ENCODE assay signal across 1 cellular context in genomic region chr12:89709157-89709993, GRCh38.
TF ChIP-seq lines count a peak whose summit lies in the region.

No MANE protein-coding gene starts in this region.

TF ChIP-seq in K562, 482 proteins besides CTCF, POLR2A, EP300 and RAD21 (continued from another document and continues in another):
- TF ChIP-seq NKRF (IDR thresholded peaks at IDR 0.05; ENCODE audit: borderline replicate concordance), result no peak
- no peak for TF ChIP-seq ZNF398 (CRISPR knock-in tag; IDR thresholded peaks at IDR 0.05)
- TF ChIP-seq SAFB2 (IDR thresholded peaks at IDR 0.05; ENCODE audit: borderline replicate concordance, low read depth, low read length, severe bottlenecking), result no peak
- no peak for TF ChIP-seq ZNF277 (CRISPR knock-in tag; IDR thresholded peaks at IDR 0.05; ENCODE audit: borderline replicate concordance)
- no peak for TF ChIP-seq ZNF174 (CRISPR knock-in tag; IDR thresholded peaks at IDR 0.05)
- no peak for TF ChIP-seq ATF4 (CRISPR knock-in tag; IDR thresholded peaks at IDR 0.05)
- no peak for TF ChIP-seq PREB (CRISPR knock-in tag; IDR thresholded peaks at IDR 0.05)
- no peak for TF ChIP-seq IRF9 (tag; IDR thresholded peaks at IDR 0.05)
- no peak for TF ChIP-seq NCOA2 (IDR thresholded peaks at IDR 0.05; ENCODE audit: partially characterized antibody in 2 of 2)
- no peak for TF ChIP-seq FOXK1 (CRISPR knock-in tag; IDR thresholded peaks at IDR 0.05; ENCODE audit: borderline replicate concordance)
- TF ChIP-seq KDM1A (IDR thresholded peaks at IDR 0.05), result no peak
- peak; percentile 75 for TF ChIP-seq RAD51 (IDR thresholded peaks at IDR 0.05; ENCODE audit: borderline replicate concordance, low read depth)
- no peak for TF ChIP-seq ZMIZ1 (IDR thresholded peaks at IDR 0.05; ENCODE audit: low read depth in 2 of 2, low read length in 2 of 2)
- no peak for TF ChIP-seq ZNF740 (CRISPR knock-in tag; IDR thresholded peaks at IDR 0.05)
- TF ChIP-seq ZNF740 (tag; IDR thresholded peaks at IDR 0.05), result peak in 1 of 2 experiments; percentile 54; a peak in 1 of 4 replicates
- no peak; the same call in none of the 2 replicates for TF ChIP-seq MGA (IDR thresholded peaks at IDR 0.05)
- TF ChIP-seq BHLHE40 (IDR thresholded peaks at IDR 0.05; ENCODE audit: low read length), result peak; percentile 82
- TF ChIP-seq KDM2B (CRISPR knock-in tag; IDR thresholded peaks at IDR 0.05), result no peak; the same call in 1 of the 2 replicates
- no peak for TF ChIP-seq RFX1 (IDR thresholded peaks at IDR 0.05)
- TF ChIP-seq KAT7 (CRISPR knock-in tag; IDR thresholded peaks at IDR 0.05; ENCODE audit: borderline replicate concordance), result no peak
